31 cellular contexts compared by ENCODE assay signal in the genomic region with DNA sequence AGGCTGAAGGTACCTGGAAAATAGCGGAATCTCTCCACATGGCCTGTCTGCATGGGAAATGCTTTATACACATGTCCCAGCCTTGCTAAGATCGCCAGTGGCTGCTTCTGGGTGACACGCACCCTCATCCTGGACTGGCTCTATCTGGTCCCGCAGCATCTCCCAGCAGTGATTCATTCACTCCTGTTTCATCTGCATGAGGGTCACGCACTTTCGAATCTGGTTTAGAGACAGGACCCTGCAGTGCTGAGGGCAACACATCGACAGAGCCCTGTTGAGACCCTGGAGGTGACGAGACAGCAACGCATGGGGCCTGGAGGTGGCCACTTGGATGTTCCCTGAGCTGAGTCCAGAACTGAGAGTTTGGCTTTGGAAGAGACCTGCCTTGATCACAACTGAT.
"Had no signal": no experiment of that assay in that cellular context is flagged by ENCODE, and none has a peak within 500 bp of the region (broad histone marks: within the 10 kb centered on the region; RNA-seq: fewer than 3 reads in every experiment).

No MANE protein-coding gene starts in this region.

- H3K27me3 ChIP-seq: cardiac muscle cell had no signal

- DNase-seq: activated CD4-positive, alpha-beta memory T cell treated with anti-CD3 and anti-CD28 coated beads, Interleukin-2, amount 10 ng/mL, durations not matched to agents 7 days and 5 days; activated CD4-positive, alpha-beta T cell treated with anti-CD3 and anti-CD28 coated beads for 1 hour; activated CD4-positive, alpha-beta T cell treated with anti-CD3 and anti-CD28 coated beads for 48 hours; activated CD4-positive, CD25-positive, alpha-beta regulatory T cell; activated effector memory CD4-positive, alpha-beta T cell treated with Interleukin-2 at 50 U/mL for 16 hours; activated naive CD4-positive, alpha-beta T cell treated with anti-CD3 and anti-CD28 coated beads, Interleukin-2, amount 10 ng/mL, durations not matched to agents 7 days and 5 days; activated naive CD8-positive, alpha-beta T cell treated with anti-CD3 and anti-CD28 coated beads, Interleukin-2, amount 50 U/mL, for 24 hours; activated T-cell treated with anti-CD3 and anti-CD28 coated beads for 4 hours; activated T-cell treated with anti-CD3 and anti-CD28 coated beads, Interleukin-2, amount 50 U/mL, for 48 hours; anterior cingulate cortex; Karpas-422; KBM-7; NCI-H1105; NCI-H1417 treated with DMSO at 0.1 percent for 48 hours; NCI-H187 treated with DMSO at 0.1 percent for 48 hours; NCI-H2081; NCI-H2171 treated with DMSO at 0.1 percent for 48 hours; NCI-H2227 treated with DMSO at 0.1 percent for 48 hours; NCI-H524 treated with DMSO at 0.1 percent for 48 hours; NCI-H748 treated with DMSO at 0.1 percent for 48 hours; NK-92 treated with Interleukin-12 subunit alpha and Interleukin-12 subunit beta, amount 100 ng/mL, for 24 hours; PC-9; Right ventricle myocardium superior; SW 1271; T-helper 1 cell; T-helper 2 cell; T-helper 9 cell; WERI-Rb-1 had no signal

- H3K4me2 ChIP-seq: PC-9 had no signal

- H3K9me3 Mint-ChIP-seq: activated CD4-positive, alpha-beta memory T cell treated with anti-CD3 and anti-CD28 coated beads, Interleukin-2, amount 10 ng/mL, durations not matched to agents 7 days and 5 days; activated naive CD4-positive, alpha-beta T cell treated with anti-CD3 and anti-CD28 coated beads, Interleukin-2, amount 10 ng/mL, durations not matched to agents 7 days and 5 days; activated naive CD8-positive, alpha-beta T cell treated with anti-CD3 and anti-CD28 coated beads, Interleukin-2, amount 50 U/mL, for 24 hours had no signal

- H3K4me3 ChIP-seq: cardiac muscle cell, PC-9 had no signal

- H3K4me3 Mint-ChIP-seq: activated CD4-positive, alpha-beta memory T cell treated with anti-CD3 and anti-CD28 coated beads, Interleukin-2, amount 10 ng/mL, durations not matched to agents 7 days and 5 days; activated naive CD4-positive, alpha-beta T cell treated with anti-CD3 and anti-CD28 coated beads, Interleukin-2, amount 10 ng/mL, durations not matched to agents 7 days and 5 days; activated naive CD8-positive, alpha-beta T cell; activated naive CD8-positive, alpha-beta T cell treated with anti-CD3 and anti-CD28 coated beads, Interleukin-2, amount 50 U/mL, for 24 hours; IgD-negative memory B cell had no signal

- ATAC-seq: activated naive CD8-positive, alpha-beta T cell treated with anti-CD3 and anti-CD28 coated beads, Interleukin-2, amount 50 U/mL, for 24 hours had no signal

- H3K4me1 Mint-ChIP-seq: activated CD4-positive, alpha-beta memory T cell treated with anti-CD3 and anti-CD28 coated beads, Interleukin-2, amount 10 ng/mL, durations not matched to agents 7 days and 5 days; activated naive CD4-positive, alpha-beta T cell treated with anti-CD3 and anti-CD28 coated beads, Interleukin-2, amount 10 ng/mL, durations not matched to agents 7 days and 5 days; activated naive CD8-positive, alpha-beta T cell treated with anti-CD3 and anti-CD28 coated beads, Interleukin-2, amount 50 U/mL, for 24 hours; IgD-negative memory B cell had no signal

- H3K36me3 Mint-ChIP-seq: activated naive CD4-positive, alpha-beta T cell treated with anti-CD3 and anti-CD28 coated beads, Interleukin-2, amount 10 ng/mL, durations not matched to agents 7 days and 5 days; activated naive CD8-positive, alpha-beta T cell; IgD-negative memory B cell had no signal

- H3K27ac Mint-ChIP-seq: activated CD4-positive, alpha-beta memory T cell treated with anti-CD3 and anti-CD28 coated beads, Interleukin-2, amount 10 ng/mL, durations not matched to agents 7 days and 5 days; activated naive CD4-positive, alpha-beta T cell treated with anti-CD3 and anti-CD28 coated beads, Interleukin-2, amount 10 ng/mL, durations not matched to agents 7 days and 5 days; activated naive CD8-positive, alpha-beta T cell; activated naive CD8-positive, alpha-beta T cell treated with anti-CD3 and anti-CD28 coated beads, Interleukin-2, amount 50 U/mL, for 24 hours; IgD-negative memory B cell had no signal

- H3K27ac ChIP-seq: cardiac muscle cell, PC-9, WERI-Rb-1 had no signal

- H3K27me3 Mint-ChIP-seq: activated CD4-positive, alpha-beta memory T cell treated with anti-CD3 and anti-CD28 coated beads, Interleukin-2, amount 10 ng/mL, durations not matched to agents 7 days and 5 days; activated naive CD4-positive, alpha-beta T cell treated with anti-CD3 and anti-CD28 coated beads, Interleukin-2, amount 10 ng/mL, durations not matched to agents 7 days and 5 days; activated naive CD8-positive, alpha-beta T cell; IgD-negative memory B cell had no signal

- H2AFZ ChIP-seq: PC-9 had no signal

- H3K36me3 ChIP-seq: cardiac muscle cell, WERI-Rb-1 had no signal
